In genomic region chr17:59734226-59734625, GRCh38 we compare ENCODE assay signal across 31 cellular contexts.
"Had no signal": no experiment of that assay in that cellular context is flagged by ENCODE, and none has a peak within 500 bp of the region (broad histone marks: within the 10 kb centered on the region; RNA-seq: fewer than 3 reads in every experiment).

No MANE protein-coding gene starts in this region.

- DNase-seq: activated CD4-positive, alpha-beta memory T cell treated with anti-CD3 and anti-CD28 coated beads for 36 hours; activated CD4-positive, alpha-beta T cell treated with anti-CD3 and anti-CD28 coated beads for 36 hours; activated CD4-positive, alpha-beta T cell treated with anti-CD3 and anti-CD28 coated beads, Interleukin-2, amount 10 ng/mL, durations not matched to agents 24 days and 14 days; activated CD4-positive, CD25-positive, alpha-beta regulatory T cell; activated CD4-positive, CD25-positive, alpha-beta regulatory T cell treated with anti-CD3 and anti-CD28 coated beads, Interleukin-2, amount 50 U/mL, for 72 hours; activated CD8-positive, alpha-beta memory T cell treated with anti-CD3 and anti-CD28 coated beads, Interleukin-2, amount 50 U/mL, for 48 hours; activated gamma-delta T cell; activated naive CD4-positive, alpha-beta T cell; activated naive CD4-positive, alpha-beta T cell treated with anti-CD3 and anti-CD28 coated beads, Interleukin-2, amount 10 ng/mL, durations not matched to agents 7 days and 5 days; activated naive CD8-positive, alpha-beta T cell treated with anti-CD3 and anti-CD28 coated beads, Interleukin-2, amount 10 ng/mL, durations not matched to agents 7 days and 5 days; activated T-cell treated with anti-CD3 and anti-CD28 coated beads for 4 hours; activated T-cell treated with anti-CD3 and anti-CD28 coated beads, Interleukin-2, amount 50 U/mL, for 24 hours; activated T-cell treated with anti-CD3 and anti-CD28 coated beads, Interleukin-2, amount 50 U/mL, for 72 hours; central memory CD4-positive, alpha-beta T cell; cerebellar nuclear complex; dorsolateral prefrontal cortex; effector memory CD4-positive, alpha-beta T cell; endodermal cell; foreskin keratinocyte; gastrocnemius medialis; glutamatergic neuron; heart left ventricle; T-helper 2 cell had no signal

- H3K36me3 ChIP-seq: breast epithelium had no signal

- H3K9me3 ChIP-seq: ascending aorta, breast epithelium, esophagus muscularis mucosa, gastrocnemius medialis, heart left ventricle had no signal

- H3K9me3 Mint-ChIP-seq: activated CD4-positive, alpha-beta memory T cell treated with anti-CD3 and anti-CD28 coated beads for 36 hours; activated CD4-positive, alpha-beta T cell treated with anti-CD3 and anti-CD28 coated beads, Interleukin-2, amount 10 ng/mL, durations not matched to agents 24 days and 14 days; activated naive CD4-positive, alpha-beta T cell treated with anti-CD3 and anti-CD28 coated beads, Interleukin-2, amount 10 ng/mL, durations not matched to agents 7 days and 5 days; activated naive CD4-positive, alpha-beta T cell treated with anti-CD3 and anti-CD28 coated beads, Interleukin-2, amount 50 U/mL, for 72 hours; activated naive CD8-positive, alpha-beta T cell treated with anti-CD3 and anti-CD28 coated beads, Interleukin-2, amount 10 ng/mL, durations not matched to agents 7 days and 5 days; activated T-cell treated with anti-CD3 and anti-CD28 coated beads, Interleukin-2, amount 50 U/mL, for 24 hours; activated T-cell treated with anti-CD3 and anti-CD28 coated beads, Interleukin-2, amount 50 U/mL, for 72 hours; brain; dendritic cell treated with granulocyte-macrophage colony-stimulating factor and Interleukin-4, amounts not matched to agents 40 ng/mL and 50 ng/mL, for 4 days; endodermal cell had no signal

- H3K27ac Mint-ChIP-seq: activated CD4-positive, alpha-beta memory T cell treated with anti-CD3 and anti-CD28 coated beads for 36 hours; activated CD4-positive, alpha-beta T cell treated with anti-CD3 and anti-CD28 coated beads for 36 hours; activated CD4-positive, alpha-beta T cell treated with anti-CD3 and anti-CD28 coated beads, Interleukin-2, amount 10 ng/mL, durations not matched to agents 24 days and 14 days; activated naive CD4-positive, alpha-beta T cell treated with anti-CD3 and anti-CD28 coated beads, Interleukin-2, amount 10 ng/mL, durations not matched to agents 7 days and 5 days; activated naive CD4-positive, alpha-beta T cell treated with anti-CD3 and anti-CD28 coated beads, Interleukin-2, amount 50 U/mL, for 72 hours; activated naive CD8-positive, alpha-beta T cell treated with anti-CD3 and anti-CD28 coated beads, Interleukin-2, amount 10 ng/mL, durations not matched to agents 7 days and 5 days; activated T-cell treated with anti-CD3 and anti-CD28 coated beads, Interleukin-2, amount 50 U/mL, for 24 hours; activated T-cell treated with anti-CD3 and anti-CD28 coated beads, Interleukin-2, amount 50 U/mL, for 72 hours; brain; dendritic cell treated with granulocyte-macrophage colony-stimulating factor and Interleukin-4, amounts not matched to agents 40 ng/mL and 50 ng/mL, for 4 days; endodermal cell had no signal

- H3K27me3 Mint-ChIP-seq: activated CD4-positive, alpha-beta memory T cell treated with anti-CD3 and anti-CD28 coated beads for 36 hours; activated CD4-positive, alpha-beta T cell treated with anti-CD3 and anti-CD28 coated beads for 36 hours; activated CD4-positive, alpha-beta T cell treated with anti-CD3 and anti-CD28 coated beads, Interleukin-2, amount 10 ng/mL, durations not matched to agents 24 days and 14 days; activated naive CD4-positive, alpha-beta T cell treated with anti-CD3 and anti-CD28 coated beads, Interleukin-2, amount 10 ng/mL, durations not matched to agents 7 days and 5 days; activated naive CD8-positive, alpha-beta T cell treated with anti-CD3 and anti-CD28 coated beads, Interleukin-2, amount 10 ng/mL, durations not matched to agents 7 days and 5 days; activated T-cell treated with anti-CD3 and anti-CD28 coated beads, Interleukin-2, amount 50 U/mL, for 24 hours; brain; dendritic cell treated with granulocyte-macrophage colony-stimulating factor and Interleukin-4, amounts not matched to agents 40 ng/mL and 50 ng/mL, for 4 days had no signal

- H3K4me3 ChIP-seq: ascending aorta, breast epithelium, cardiac muscle cell, coronary artery, dorsolateral prefrontal cortex, esophagus muscularis mucosa, gastrocnemius medialis, heart left ventricle had no signal

- H3K36me3 Mint-ChIP-seq: activated naive CD4-positive, alpha-beta T cell treated with anti-CD3 and anti-CD28 coated beads, Interleukin-2, amount 50 U/mL, for 72 hours had no signal

- H3K4me3 Mint-ChIP-seq: activated CD4-positive, alpha-beta memory T cell treated with anti-CD3 and anti-CD28 coated beads for 36 hours; activated CD4-positive, alpha-beta T cell treated with anti-CD3 and anti-CD28 coated beads for 36 hours; activated CD4-positive, alpha-beta T cell treated with anti-CD3 and anti-CD28 coated beads, Interleukin-2, amount 10 ng/mL, durations not matched to agents 24 days and 14 days; activated naive CD4-positive, alpha-beta T cell treated with anti-CD3 and anti-CD28 coated beads, Interleukin-2, amount 10 ng/mL, durations not matched to agents 7 days and 5 days; activated naive CD8-positive, alpha-beta T cell treated with anti-CD3 and anti-CD28 coated beads, Interleukin-2, amount 10 ng/mL, durations not matched to agents 7 days and 5 days; activated T-cell treated with anti-CD3 and anti-CD28 coated beads, Interleukin-2, amount 50 U/mL, for 24 hours; activated T-cell treated with anti-CD3 and anti-CD28 coated beads, Interleukin-2, amount 50 U/mL, for 72 hours; brain; dendritic cell treated with granulocyte-macrophage colony-stimulating factor and Interleukin-4, amounts not matched to agents 40 ng/mL and 50 ng/mL, for 4 days; endodermal cell had no signal

- H3K27ac ChIP-seq: ascending aorta, breast epithelium, cardiac muscle cell, coronary artery, dorsolateral prefrontal cortex, esophagus muscularis mucosa, foreskin keratinocyte, gastrocnemius medialis, heart left ventricle had no signal

- H3K4me1 Mint-ChIP-seq: brain, endodermal cell had no signal

- H3K4me1 ChIP-seq: ascending aorta, breast epithelium, foreskin keratinocyte had no signal

- H3K27me3 ChIP-seq: ascending aorta, breast epithelium, cardiac muscle cell, dorsolateral prefrontal cortex, esophagus muscularis mucosa, foreskin keratinocyte, gastrocnemius medialis, heart left ventricle had no signal

- ATAC-seq: activated CD4-positive, alpha-beta T cell treated with anti-CD3 and anti-CD28 coated beads for 36 hours; activated naive CD4-positive, alpha-beta T cell treated with anti-CD3 and anti-CD28 coated beads, Interleukin-2, amount 50 U/mL, for 72 hours; activated T-cell treated with anti-CD3 and anti-CD28 coated beads, Interleukin-2, amount 50 U/mL, for 72 hours; foreskin keratinocyte; gastrocnemius medialis; heart left ventricle had no signal
